Comparison of ENCODE assay signal across 1 cellular context in genomic region chr7:151063212-151063561, GRCh38.
TF ChIP-seq lines count a peak whose summit lies in the region.

No MANE protein-coding gene starts in this region.

TF ChIP-seq in A549, 52 proteins besides CTCF, POLR2A, EP300 and RAD21 (continued from another document):
- peak in 1 of 2 experiments; percentile 28; a peak in 1 of 5 replicates for TF ChIP-seq JUN (IDR thresholded peaks at IDR 0.05)
